In the genomic region with DNA sequence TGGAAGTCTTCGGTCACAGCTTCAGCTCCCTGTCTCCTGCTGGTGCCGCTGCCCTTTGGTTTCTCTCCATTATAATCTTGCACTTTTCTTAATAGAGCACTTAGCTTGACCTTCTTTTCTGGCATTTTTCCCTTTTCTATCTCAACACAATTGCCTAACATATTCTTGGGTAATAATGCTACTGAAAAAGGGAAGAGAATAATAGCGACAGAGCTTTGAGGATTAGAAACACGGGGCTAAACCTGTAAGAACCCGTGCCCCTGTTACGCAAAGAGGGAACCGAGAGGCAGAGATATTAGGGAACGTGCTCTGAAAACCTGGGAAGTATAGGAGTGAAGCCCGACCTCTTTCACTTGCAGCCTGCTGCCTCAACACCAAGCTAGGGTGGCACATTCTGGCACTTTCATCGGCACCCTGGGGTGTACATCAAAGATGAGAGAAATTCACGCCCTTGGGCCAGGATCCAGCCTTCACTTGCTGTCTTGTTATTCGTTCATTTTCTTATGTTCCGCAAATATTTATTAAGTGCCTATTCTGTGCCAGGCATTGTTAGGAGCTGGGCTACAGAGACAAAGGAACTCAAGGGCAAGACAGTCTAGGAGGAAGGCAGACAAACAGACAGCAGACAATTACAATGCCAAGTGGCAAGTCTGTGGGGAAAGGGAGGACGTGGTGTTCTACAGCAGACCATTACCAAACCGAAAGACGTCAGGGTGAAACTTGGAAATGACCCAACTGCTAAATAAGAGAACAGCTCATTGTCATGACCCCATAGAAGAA, we compare ENCODE assay signal across 2 cellular contexts.
TF ChIP-seq lines count a peak whose summit lies in the region.

No MANE protein-coding gene starts in this region.

TF ChIP-seq in liver, 16 proteins besides CTCF, POLR2A, EP300 and RAD21:
- TF ChIP-seq HNF4A (conservative IDR thresholded peaks at IDR 0.05) (peak; percentile 16 to 43), RXRA (IDR thresholded peaks at IDR 0.05) (peak in 1 of 2 donors; percentile 62), FOXA2 (IDR thresholded peaks at IDR 0.05) (no peak), SP1 (IDR thresholded peaks at IDR 0.05) (peak; percentile 15), JUND (IDR thresholded peaks at IDR 0.05) (peak in 1 of 2 donors; percentile 31)
- TF ChIP-seq, protein P1, sequence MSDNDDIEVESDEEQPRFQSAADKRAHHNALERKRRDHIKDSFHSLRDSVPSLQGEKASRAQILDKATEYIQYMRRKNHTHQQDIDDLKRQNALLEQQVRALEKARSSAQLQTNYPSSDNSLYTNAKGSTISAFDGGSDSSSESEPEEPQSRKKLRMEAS (IDR thresholded peaks at IDR 0.05): peak; percentile 45
- TF ChIP-seq, protein P2, sequence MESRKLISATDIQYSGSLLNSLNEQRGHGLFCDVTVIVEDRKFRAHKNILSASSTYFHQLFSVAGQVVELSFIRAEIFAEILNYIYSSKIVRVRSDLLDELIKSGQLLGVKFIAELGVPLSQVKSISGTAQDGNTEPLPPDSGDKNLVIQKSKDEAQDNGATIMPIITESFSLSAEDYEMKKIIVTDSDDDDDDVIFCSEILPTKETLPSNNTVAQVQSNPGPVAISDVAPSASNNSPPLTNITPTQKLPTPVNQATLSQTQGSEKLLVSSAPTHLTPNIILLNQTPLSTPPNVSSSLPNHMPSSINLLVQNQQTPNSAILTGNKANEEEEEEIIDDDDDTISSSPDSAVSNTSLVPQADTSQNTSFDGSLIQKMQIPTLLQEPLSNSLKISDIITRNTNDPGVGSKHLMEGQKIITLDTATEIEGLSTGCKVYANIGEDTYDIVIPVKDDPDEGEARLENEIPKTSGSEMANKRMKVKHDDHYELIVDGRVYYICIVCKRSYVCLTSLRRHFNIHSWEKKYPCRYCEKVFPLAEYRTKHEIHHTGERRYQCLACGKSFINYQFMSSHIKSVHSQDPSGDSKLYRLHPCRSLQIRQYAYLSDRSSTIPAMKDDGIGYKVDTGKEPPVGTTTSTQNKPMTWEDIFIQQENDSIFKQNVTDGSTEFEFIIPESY (IDR thresholded peaks at IDR 0.05): no peak

TF ChIP-seq in HepG2, 621 proteins besides CTCF, POLR2A, EP300 and RAD21:
- no peak for TF ChIP-seq KAT8 (CRISPR knock-in tag; IDR thresholded peaks at IDR 0.05)
- no peak for TF ChIP-seq ZNF563 (CRISPR knock-in tag; IDR thresholded peaks at IDR 0.05)
- TF ChIP-seq SMAD9 (CRISPR knock-in tag; IDR thresholded peaks at IDR 0.05): no peak
- TF ChIP-seq KAT2B (IDR thresholded peaks at IDR 0.05; ENCODE audit: borderline replicate concordance, low read depth, low read length): no peak
- TF ChIP-seq, protein P3, sequence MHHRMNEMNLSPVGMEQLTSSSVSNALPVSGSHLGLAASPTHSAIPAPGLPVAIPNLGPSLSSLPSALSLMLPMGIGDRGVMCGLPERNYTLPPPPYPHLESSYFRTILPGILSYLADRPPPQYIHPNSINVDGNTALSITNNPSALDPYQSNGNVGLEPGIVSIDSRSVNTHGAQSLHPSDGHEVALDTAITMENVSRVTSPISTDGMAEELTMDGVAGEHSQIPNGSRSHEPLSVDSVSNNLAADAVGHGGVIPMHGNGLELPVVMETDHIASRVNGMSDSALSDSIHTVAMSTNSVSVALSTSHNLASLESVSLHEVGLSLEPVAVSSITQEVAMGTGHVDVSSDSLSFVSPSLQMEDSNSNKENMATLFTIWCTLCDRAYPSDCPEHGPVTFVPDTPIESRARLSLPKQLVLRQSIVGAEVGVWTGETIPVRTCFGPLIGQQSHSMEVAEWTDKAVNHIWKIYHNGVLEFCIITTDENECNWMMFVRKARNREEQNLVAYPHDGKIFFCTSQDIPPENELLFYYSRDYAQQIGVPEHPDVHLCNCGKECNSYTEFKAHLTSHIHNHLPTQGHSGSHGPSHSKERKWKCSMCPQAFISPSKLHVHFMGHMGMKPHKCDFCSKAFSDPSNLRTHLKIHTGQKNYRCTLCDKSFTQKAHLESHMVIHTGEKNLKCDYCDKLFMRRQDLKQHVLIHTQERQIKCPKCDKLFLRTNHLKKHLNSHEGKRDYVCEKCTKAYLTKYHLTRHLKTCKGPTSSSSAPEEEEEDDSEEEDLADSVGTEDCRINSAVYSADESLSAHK (CRISPR knock-in tag; IDR thresholded peaks at IDR 0.05; ENCODE audit: borderline replicate concordance): no peak
- TF ChIP-seq RBAK (CRISPR knock-in tag; IDR thresholded peaks at IDR 0.05): no peak
- TF ChIP-seq ZNF121 (CRISPR knock-in tag; IDR thresholded peaks at IDR 0.05): no peak
- TF ChIP-seq, protein P4, sequence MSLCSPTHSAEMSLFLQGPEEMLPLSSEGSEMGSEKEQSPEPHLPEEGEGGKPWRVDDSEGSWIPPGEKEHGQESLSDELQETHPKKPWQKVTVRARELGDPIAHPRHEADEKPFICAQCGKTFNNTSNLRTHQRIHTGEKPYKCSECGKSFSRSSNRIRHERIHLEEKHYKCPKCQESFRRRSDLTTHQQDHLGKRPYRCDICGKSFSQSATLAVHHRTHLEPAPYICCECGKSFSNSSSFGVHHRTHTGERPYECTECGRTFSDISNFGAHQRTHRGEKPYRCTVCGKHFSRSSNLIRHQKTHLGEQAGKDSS (CRISPR knock-in tag; IDR thresholded peaks at IDR 0.05; ENCODE audit: borderline replicate concordance, low read depth): no peak
- no peak for TF ChIP-seq KLF16 (CRISPR knock-in tag; IDR thresholded peaks at IDR 0.05)
- TF ChIP-seq KLF11 (CRISPR knock-in tag; IDR thresholded peaks at IDR 0.05): no peak
- TF ChIP-seq, protein P5, sequence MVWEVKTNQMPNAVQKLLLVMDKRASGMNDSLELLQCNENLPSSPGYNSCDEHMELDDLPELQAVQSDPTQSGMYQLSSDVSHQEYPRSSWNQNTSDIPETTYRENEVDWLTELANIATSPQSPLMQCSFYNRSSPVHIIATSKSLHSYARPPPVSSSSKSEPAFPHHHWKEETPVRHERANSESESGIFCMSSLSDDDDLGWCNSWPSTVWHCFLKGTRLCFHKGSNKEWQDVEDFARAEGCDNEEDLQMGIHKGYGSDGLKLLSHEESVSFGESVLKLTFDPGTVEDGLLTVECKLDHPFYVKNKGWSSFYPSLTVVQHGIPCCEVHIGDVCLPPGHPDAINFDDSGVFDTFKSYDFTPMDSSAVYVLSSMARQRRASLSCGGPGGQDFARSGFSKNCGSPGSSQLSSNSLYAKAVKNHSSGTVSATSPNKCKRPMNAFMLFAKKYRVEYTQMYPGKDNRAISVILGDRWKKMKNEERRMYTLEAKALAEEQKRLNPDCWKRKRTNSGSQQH (CRISPR knock-in tag; IDR thresholded peaks at IDR 0.05; ENCODE audit: low read depth): no peak
- TF ChIP-seq, protein P6, sequence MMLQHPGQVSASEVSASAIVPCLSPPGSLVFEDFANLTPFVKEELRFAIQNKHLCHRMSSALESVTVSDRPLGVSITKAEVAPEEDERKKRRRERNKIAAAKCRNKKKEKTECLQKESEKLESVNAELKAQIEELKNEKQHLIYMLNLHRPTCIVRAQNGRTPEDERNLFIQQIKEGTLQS (CRISPR knock-in tag; IDR thresholded peaks at IDR 0.05): no peak
- no peak for TF ChIP-seq ZNF816 (CRISPR knock-in tag; IDR thresholded peaks at IDR 0.05; ENCODE audit: borderline replicate concordance)
- no peak for TF ChIP-seq POLR2AphosphoS2 (IDR thresholded peaks at IDR 0.05; ENCODE audit: low read depth, low read length)
- no peak for TF ChIP-seq FOSL2 (CRISPR knock-in tag; IDR thresholded peaks at IDR 0.05)
